Comparison of ENCODE assay signal across 1 cellular context in the genomic region with DNA sequence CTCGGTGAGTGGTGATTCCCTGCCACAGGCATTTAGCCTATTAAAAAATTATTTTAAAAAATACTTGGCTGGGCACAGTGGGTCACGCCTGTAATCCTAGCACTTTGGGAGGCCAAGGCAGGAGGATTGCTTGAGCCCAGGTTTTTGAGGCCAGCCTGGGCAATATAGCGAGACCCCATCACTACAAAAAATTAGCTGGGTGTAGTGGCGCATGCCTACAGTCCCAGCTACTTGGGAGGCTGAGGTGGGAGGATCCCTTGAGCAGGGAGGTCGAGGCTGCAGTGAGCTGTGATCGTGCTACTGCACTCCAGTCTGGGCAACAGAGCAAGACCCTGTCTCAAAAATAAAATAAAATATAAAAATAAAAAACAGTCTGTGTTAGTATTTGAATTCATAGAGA. TPM values are rescaled to one million over a fixed set of nuclear protein-coding genes. Genes with fewer than 3 reads are reported as not detected.
"Had no signal": no experiment of that assay in that cellular context is flagged by ENCODE, and none has a peak within 500 bp of the region (broad histone marks: within the 10 kb centered on the region; RNA-seq: fewer than 3 reads in every experiment).

No MANE protein-coding gene starts in this region.

RNA-seq across cellular contexts. Expression of gene FBLN1, which starts 33.2 kb away (rescaled TPM):
- polyA plus RNA-seq: immature natural killer cell had no signal
